ENCODE assay signal across 16 cellular contexts in the genomic region with DNA sequence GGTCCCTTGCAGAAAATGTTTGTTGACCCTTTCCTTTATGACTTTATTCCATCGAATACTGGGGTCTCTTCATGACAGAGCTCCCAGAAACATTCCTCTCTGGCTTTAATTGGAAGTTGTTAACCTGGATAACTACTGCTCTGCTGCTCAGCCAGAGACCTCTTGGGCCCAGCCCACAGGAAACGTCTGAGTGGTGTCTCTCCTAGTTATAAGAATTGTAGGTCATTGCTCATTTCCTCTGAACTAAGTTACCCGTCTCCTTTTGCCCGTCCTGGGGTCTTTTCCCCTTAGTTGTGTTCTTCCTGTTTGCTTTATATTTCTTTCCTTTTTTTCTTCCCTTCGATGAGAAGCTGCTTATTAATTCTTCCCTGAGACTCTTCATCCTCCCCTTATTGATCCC. TPM values are rescaled to one million over a fixed set of nuclear protein-coding genes. Genes with fewer than 3 reads are reported as not detected.
DNase-seq lines count a peak whose midpoint lies in the region; ATAC-seq and TF ChIP-seq lines count a peak whose summit lies in the region.
"Had no signal": no experiment of that assay in that cellular context is flagged by ENCODE, and none has a peak within 500 bp of the region (broad histone marks: within the 10 kb centered on the region; RNA-seq: fewer than 3 reads in every experiment).

No MANE protein-coding gene starts in this region.

- whole genome bisulfite sequencing in upper lobe of left lung, 2 donors = 33 to 42% methylated on average over 5 of the region's 5 CpGs
- 66% methylated on average over 5 of the region's 5 CpGs for WGBS in prostate gland

- peak; percentile 70 to 86 for ATAC-seq in activated T-cell treated with anti-CD3 and anti-CD28 coated beads, Interleukin-2, amount 50 U/mL, for 72 hours (replicated peaks in 1 of 2)
- ATAC-seq in upper lobe of left lung (ENCODE audit: low FRiP score in 2 of 2) (no peak), GM21423 (IDR thresholded peaks at IDR 0.05; ENCODE audit: unreplicated experiment) (no peak)
- ATAC-seq: right cardiac atrium had no signal

- no peaks in the 10 kb centered on the region for H3K36me3 ChIP-seq in CD8-positive, alpha-beta memory T cell (ENCODE audit: insufficient read depth, low read length)
- no peaks in the 10 kb centered on the region for H3K36me3 ChIP-seq in HUES48 (ENCODE audit: control insufficient read depth, insufficient read depth, low read length)
- no peaks in the 10 kb centered on the region for H3K36me3 ChIP-seq in upper lobe of left lung
- H3K36me3 ChIP-seq in prostate gland = no peaks in the 10 kb centered on the region
- H3K36me3 ChIP-seq: colonic mucosa had no signal

- no peak overlapping the region for H3K9ac ChIP-seq in HUES48 (ENCODE audit: low read depth, low read length)

- H3K4me3 Mint-ChIP-seq in CD8-positive, alpha-beta memory T cell = peak overlapping the region; percentile 9 to 77 (median 49)
- peak overlapping the region; percentile 68 to 90 for H3K4me3 Mint-ChIP-seq in activated T-cell treated with anti-CD3 and anti-CD28 coated beads, Interleukin-2, amount 50 U/mL, for 72 hours
- H3K4me3 Mint-ChIP-seq: memory B cell had no signal

- no peaks in the 10 kb centered on the region for H3K9me3 Mint-ChIP-seq in CD8-positive, alpha-beta memory T cell
- H3K9me3 Mint-ChIP-seq in activated T-cell treated with anti-CD3 and anti-CD28 coated beads, Interleukin-2, amount 50 U/mL, for 72 hours = no peaks in the 10 kb centered on the region
- H3K9me3 Mint-ChIP-seq: memory B cell had no signal

- TF ChIP-seq CTCF in upper lobe of left lung (IDR thresholded peaks at IDR 0.05) (no peak), prostate gland (IDR thresholded peaks at IDR 0.05) (no peak)

- H3K36me3 Mint-ChIP-seq in CD8-positive, alpha-beta memory T cell = peaks cover 3 to 16% (median 10%) of the 10 kb centered on the region in 3 donors
- no peaks in the 10 kb centered on the region for H3K36me3 Mint-ChIP-seq in activated T-cell treated with anti-CD3 and anti-CD28 coated beads, Interleukin-2, amount 50 U/mL, for 72 hours (ENCODE audit: insufficient read depth in 2 of 2)

- H3K9me3 ChIP-seq in CD8-positive, alpha-beta memory T cell (ENCODE audit: low read length) = no peaks in the 10 kb centered on the region
- H3K9me3 ChIP-seq in HUES48 (ENCODE audit: control insufficient read depth, insufficient read depth, low read length) (no peaks in the 10 kb centered on the region), upper lobe of left lung (no peaks in the 10 kb centered on the region), prostate gland (no peaks in the 10 kb centered on the region)
- H3K9me3 ChIP-seq: colonic mucosa had no signal

- H3K27me3 Mint-ChIP-seq in CD8-positive, alpha-beta memory T cell = peaks cover 0 to 1% of the 10 kb centered on the region in 2 donors
- no peaks in the 10 kb centered on the region for H3K27me3 Mint-ChIP-seq in activated T-cell treated with anti-CD3 and anti-CD28 coated beads, Interleukin-2, amount 50 U/mL, for 72 hours (ENCODE audit: low read depth)
- H3K27me3 Mint-ChIP-seq: memory B cell had no signal

- H3K4me1 ChIP-seq in CD8-positive, alpha-beta memory T cell (ENCODE audit: insufficient read depth, low read length) = peaks cover 19% of the 10 kb centered on the region
- H3K4me1 ChIP-seq in HUES48 (ENCODE audit: control insufficient read depth, insufficient read depth, low read length) (peaks cover 43% of the 10 kb centered on the region), upper lobe of left lung (no peaks in the 10 kb centered on the region), prostate gland (replicated peaks) (no peaks in the 10 kb centered on the region)
- H3K4me1 ChIP-seq: colonic mucosa had no signal

- peak overlapping the region; percentile 13 to 94 (median 66) for H3K27ac Mint-ChIP-seq in CD8-positive, alpha-beta memory T cell
- peak overlapping the region; percentile 94 for H3K27ac Mint-ChIP-seq in activated T-cell treated with anti-CD3 and anti-CD28 coated beads, Interleukin-2, amount 50 U/mL, for 72 hours
- H3K27ac Mint-ChIP-seq: memory B cell had no signal

- TF ChIP-seq EP300 in upper lobe of left lung (IDR thresholded peaks at IDR 0.05) = no peak

- no peaks in the 10 kb centered on the region for H3K27me3 ChIP-seq in CD8-positive, alpha-beta memory T cell (ENCODE audit: insufficient read depth, low read length, poor library complexity, severe bottlenecking)
- H3K27me3 ChIP-seq in HUES48 (ENCODE audit: control insufficient read depth, insufficient read depth, low read length) (no peaks in the 10 kb centered on the region), upper lobe of left lung (no peaks in the 10 kb centered on the region), prostate gland (replicated peaks; ENCODE audit: insufficient read depth) (no peaks in the 10 kb centered on the region)
- H3K27me3 ChIP-seq: colonic mucosa had no signal

- CTCF ChIA-PET in CD8-positive, alpha-beta memory T cell (lab: Charles Lee) = interaction anchor here (1.6 kb wide), 2 partner anchors 9 to 120 kb away, joined by 3 to 4 read pairs; a partner anchor contains a TSS

- intact Hi-C loops in prostate gland (cut with DNase I) = no loop called here

- H3K4me3 ChIP-seq in CD8-positive, alpha-beta memory T cell (ENCODE audit: low read length) = no peak overlapping the region
- H3K4me3 ChIP-seq in HUES48 (ENCODE audit: low read depth, low read length) = no peak overlapping the region
- no peak overlapping the region for H3K4me3 ChIP-seq in upper lobe of left lung
- no peak overlapping the region for H3K4me3 ChIP-seq in prostate gland
- H3K4me3 ChIP-seq: colonic mucosa had no signal

- POLR2A ChIA-PET in CD8-positive, alpha-beta memory T cell (lab: Charles Lee) = interaction anchor here (1.8 kb wide), 1 partner anchor 9 kb away, joined by 6 read pairs; a partner anchor contains a TSS

- TF ChIP-seq POLR2A in upper lobe of left lung (IDR thresholded peaks at IDR 0.05) = no peak
- TF ChIP-seq POLR2A in prostate gland (IDR thresholded peaks at IDR 0.05) = no peak

- H3K4me1 Mint-ChIP-seq in CD8-positive, alpha-beta memory T cell = peaks cover 52 to 69% (median 62%) of the 10 kb centered on the region in 3 donors
- peaks cover 48% of the 10 kb centered on the region for H3K4me1 Mint-ChIP-seq in activated T-cell treated with anti-CD3 and anti-CD28 coated beads, Interleukin-2, amount 50 U/mL, for 72 hours (ENCODE audit: low read depth)

- no peak overlapping the region for H3K27ac ChIP-seq in CD8-positive, alpha-beta memory T cell (ENCODE audit: low read depth, low read length)
- H3K27ac ChIP-seq in HUES48 (ENCODE audit: low read depth, low read length) = peak overlapping the region; percentile 13
- no peak overlapping the region for H3K27ac ChIP-seq in upper lobe of left lung
- no peak overlapping the region for H3K27ac ChIP-seq in prostate gland
- H3K27ac ChIP-seq: colonic mucosa had no signal

- peak in 1 of 5 donors; percentile 2 for DNase-seq in CD8-positive, alpha-beta memory T cell
- peak; percentile 16 to 36 for DNase-seq in activated T-cell treated with anti-CD3 and anti-CD28 coated beads, Interleukin-2, amount 50 U/mL, for 72 hours
- peak; percentile 36 for DNase-seq in iris pigment epithelial cell (ENCODE audit: low read depth)
- no peak for DNase-seq in upper lobe of left lung
- DNase-seq in prostate gland (ENCODE audit: low spot score) = no peak
- DNase-seq in stimulated activated naive CD4-positive, alpha-beta T cell treated with Interleukin-2 at 50 U/mL for 16 hours (lab: John Stamatoyannopoulos, UW) = no peak
- DNase-seq: anterior cingulate cortex, C1 segment of cervical spinal cord, colonic mucosa, DND-41, NCI-H146, NCI-H446 treated with DMSO at 0.1 percent for 48 hours, right cardiac atrium had no signal

RNA-seq across cellular contexts. Expression of a gene that starts 9.0 kb away (rescaled TPM):
- 1 to 10 TPM; 1.9 to 2.5 TPM for total RNA-seq in CD8-positive, alpha-beta memory T cell
- 18.7 TPM for polyA plus RNA-seq in CD8-positive, alpha-beta memory T cell
- total RNA-seq in activated T-cell treated with anti-CD3 and anti-CD28 coated beads, Interleukin-2, amount 50 U/mL, for 72 hours = 1 to 10 TPM; 2.2 to 3.5 TPM
- total RNA-seq in upper lobe of left lung = 10 to 100 TPM in 1 of 6 donors, 1 to 10 TPM in 4, under 1 TPM in 1; 0.33 to 16.8 (median 5.9) TPM
- 10 to 100 TPM in 1 of 2 donors, 1 to 10 TPM in 1; 5.4 to 14.1 TPM for total RNA-seq in prostate gland

Comparison
In these comparisons a context has a peak if more than half of its experiments do, and no peak if none do; other contexts are left out.
1. DNase-seq: peak in activated T-cell treated with anti-CD3 and anti-CD28 coated beads, Interleukin-2, amount 50 U/mL, for 72 hours (2 of 2) and iris pigment epithelial cell (single experiment); none in upper lobe of left lung (0 of 2), prostate gland (single experiment) and stimulated activated naive CD4-positive, alpha-beta T cell treated with Interleukin-2 at 50 U/mL for 16 hours (single experiment).
2. ATAC-seq: peak in activated T-cell treated with anti-CD3 and anti-CD28 coated beads, Interleukin-2, amount 50 U/mL, for 72 hours (2 of 2); none in upper lobe of left lung (0 of 2) and GM21423 (single experiment).